Comparison of ENCODE assay signal across 11 cellular contexts in genomic region chr5:14186132-14186830, GRCh38. TPM values are rescaled to one million over a fixed set of nuclear protein-coding genes. Genes with fewer than 3 reads are reported as not detected.
DNase-seq lines count a peak whose midpoint lies in the region; FAIRE-seq and TF ChIP-seq lines count a peak whose summit lies in the region.
"Had no signal": no experiment of that assay in that cellular context is flagged by ENCODE, and none has a peak within 500 bp of the region (broad histone marks: within the 10 kb centered on the region; RNA-seq: fewer than 3 reads in every experiment).

No MANE protein-coding gene starts in this region.

- intact Hi-C loops in kidney (cut with DNase I) (no loop called here), ovary (cut with DNase I) (no loop called here), spleen (cut with DNase I; ENCODE audit: low total_unique reads) (no loop called here)

- H3K27ac ChIP-seq in angular gyrus (ENCODE audit: low read depth, low read length) (peak overlapping the region; percentile 68), kidney (ENCODE audit: low read depth in 2 of 2, low read length in 2 of 2) (peak overlapping the region; percentile 63 to 81), subcutaneous abdominal adipose tissue (ENCODE audit: low read depth, low read length) (peak overlapping the region; percentile 100), ovary (peak overlapping the region in 1 of 2 donors; percentile 76), spleen (no peak overlapping the region)

- H3K4me1 ChIP-seq in kidney (ENCODE audit: control insufficient read depth in 1 of 2, insufficient read depth in 1 of 2, low read depth in 1 of 2, low read length in 2 of 2) (peaks cover 16 to 28% of the 10 kb centered on the region in 2 donors), subcutaneous abdominal adipose tissue (ENCODE audit: control insufficient read depth in 5 of 5, insufficient read depth in 5 of 5, low read length in 5 of 5) (peaks cover 10 to 81% (median 75%) of the 10 kb centered on the region in 5 donors), ovary (ENCODE audit: insufficient read depth) (peaks cover 32% of the 10 kb centered on the region), spleen (peaks cover 12 to 90% (median 47%) of the 10 kb centered on the region in 6 donors)

- H3K4me1 Mint-ChIP-seq in HFFc6 (ENCODE audit: low read depth) = peaks cover 99% of the 10 kb centered on the region

- H3K4me3 Mint-ChIP-seq in HFFc6 = peak overlapping the region; percentile 73
- H3K4me3 Mint-ChIP-seq: T-cell had no signal

- H3K36me3 ChIP-seq in kidney (ENCODE audit: control insufficient read depth in 1 of 2, insufficient read depth in 2 of 2, low read length in 2 of 2) = no peaks in the 10 kb centered on the region
- H3K36me3 ChIP-seq in subcutaneous abdominal adipose tissue (ENCODE audit: control insufficient read depth in 5 of 5, insufficient read depth in 5 of 5, low read length in 5 of 5) = no peaks in the 10 kb centered on the region
- no peaks in the 10 kb centered on the region for H3K36me3 ChIP-seq in ovary
- no peaks in the 10 kb centered on the region for H3K36me3 ChIP-seq in spleen

- H3K4me3 ChIP-seq in kidney (ENCODE audit: low read length in 2 of 2) (no peak overlapping the region), subcutaneous abdominal adipose tissue (ENCODE audit: low read depth in 1 of 5, low read length in 5 of 5) (no peak overlapping the region), ovary (no peak overlapping the region), spleen (no peak overlapping the region)

- peaks cover 4% of the 10 kb centered on the region; the same call in 1 of the 2 replicates for H3K27me3 Mint-ChIP-seq in HFFc6 (ENCODE audit: insufficient read depth)

- TF ChIP-seq CTCF in HFFc6 (IDR thresholded peaks at IDR 0.05) (no peak), kidney (IDR thresholded peaks at IDR 0.05; ENCODE audit: borderline replicate concordance, extremely low read depth, insufficient read depth) (no peak), ovary (IDR thresholded peaks at IDR 0.05) (no peak), spleen (IDR thresholded peaks at IDR 0.05 in 8 of 11, conservative IDR thresholded peaks at IDR 0.05 in 3 of 11) (no peak)

- H3K27ac Mint-ChIP-seq in HFFc6 = peak overlapping the region; percentile 91
- H3K27ac Mint-ChIP-seq: T-cell had no signal

- no peak for TF ChIP-seq EP300 in ovary (IDR thresholded peaks at IDR 0.05)

- H3K9ac ChIP-seq in kidney (ENCODE audit: low read length in 2 of 2) (no peak overlapping the region), subcutaneous abdominal adipose tissue (ENCODE audit: low read length in 5 of 5) (peak overlapping the region in 4 of 5 donors; percentile 46 to 68 (median 57))

- H3K27me3 ChIP-seq in subcutaneous abdominal adipose tissue (ENCODE audit: control insufficient read depth in 5 of 5, insufficient read depth in 4 of 5, low read length in 5 of 5) (no peaks in the 10 kb centered on the region), ovary (no peaks in the 10 kb centered on the region), spleen (replicated peaks in 1 of 7) (no peaks in the 10 kb centered on the region)

- 66 to 68% (median 68%) methylated on average over 7 of the region's 7 CpGs for WGBS in ovary, 3 donors
- 70 to 89% (median 84%) methylated on average over 7 of the region's 7 CpGs for WGBS in spleen, 5 donors

- TF ChIP-seq POLR2A in ovary (IDR thresholded peaks at IDR 0.05) (no peak), spleen (IDR thresholded peaks at IDR 0.05) (no peak)

- H3K9me3 Mint-ChIP-seq in HFFc6 = no peaks in the 10 kb centered on the region
- H3K9me3 Mint-ChIP-seq: T-cell had no signal

- H3K9me3 ChIP-seq in kidney (ENCODE audit: control insufficient read depth in 1 of 2, low read length in 2 of 2) = no peaks in the 10 kb centered on the region
- no peaks in the 10 kb centered on the region for H3K9me3 ChIP-seq in subcutaneous abdominal adipose tissue (ENCODE audit: control insufficient read depth in 5 of 5, low read length in 5 of 5)
- no peaks in the 10 kb centered on the region for H3K9me3 ChIP-seq in ovary
- H3K9me3 ChIP-seq in spleen = no peaks in the 10 kb centered on the region

- peaks cover 40% of the 10 kb centered on the region for H3K36me3 Mint-ChIP-seq in HFFc6 (ENCODE audit: low read depth)
- H3K36me3 Mint-ChIP-seq: T-cell had no signal

- FAIRE-seq in kidney (lab: Jason Lieb, UNC) = no peak
- FAIRE-seq: endometrium had no signal

- DNase-seq in HFFc6 (peak; percentile 66), kidney (no peak), SK-N-DZ (ENCODE audit: low spot score) (no peak), ovary (no peak), spleen (no peak), SHP77 (lab: John Stamatoyannopoulos, UW) (no peak)
- DNase-seq: activated T-cell treated with anti-CD3 and anti-CD28 coated beads, Interleukin-2, amount 50 U/mL, for 1 hour; T-cell had no signal

RNA-seq across cellular contexts. Expression of gene TRIO, which starts 43.1 kb away (rescaled TPM):
- 100 to 1,000 TPM; 167 to 219 (median 190) TPM for total RNA-seq in HFFc6 (2021; fragmentation: NEBNext Ultra II Directional; extraction: Animal tissue kit (Norgen Biotek cat#: 25700))
- total RNA-seq in kidney (149 TPM), ovary (100 to 1,000 TPM in 5 of 7 donors, 10 to 100 TPM in 2; 93.3 to 268 (median 132) TPM), spleen (100 to 1,000 TPM; 139 to 280 (median 214) TPM)
- polyA plus RNA-seq in kidney (ENCODE audit: insufficient read depth, low read depth, low replicate concordance) (9.5 TPM), ovary (10 to 100 TPM; 58.4 to 67.1 TPM), spleen (10 to 100 TPM; 21.5 to 63.1 (median 55.2) TPM)
- polyA plus RNA-seq in SK-N-DZ (2014; cell fraction: cytosol; rRNA removed) = 28.7 and 32.3 TPM in 2 replicates
- 56.3 and 115 TPM in 2 replicates for polyA plus RNA-seq in SK-N-DZ (2014; cell fraction: nucleus; rRNA removed)

Comparison
In these comparisons a context has a peak if more than half of its experiments do, and no peak if none do; other contexts are left out.
1. H3K27ac ChIP-seq: peak in angular gyrus (single experiment), kidney (2 of 2) and subcutaneous abdominal adipose tissue (single experiment); none in spleen (0 of 8).
2. H3K9ac ChIP-seq: peak in subcutaneous abdominal adipose tissue (4 of 5); none in kidney (0 of 2).